In genomic region chr1:58739851-58740466, GRCh38 we compare ENCODE assay signal across 8 cellular contexts. TPM values are rescaled to one million over a fixed set of nuclear protein-coding genes. Genes with fewer than 3 reads are reported as not detected.
DNase-seq lines count a peak whose midpoint lies in the region; ATAC-seq and TF ChIP-seq lines count a peak whose summit lies in the region.

No MANE protein-coding gene starts in this region.

- no peaks in the 10 kb centered on the region for H4K20me1 ChIP-seq in neural cell (ENCODE audit: insufficient read depth)

- no peak overlapping the region for H3K4me3 ChIP-seq in neural cell (ENCODE audit: low read length)

- no peaks in the 10 kb centered on the region for H3K79me2 ChIP-seq in neural cell (replicated peaks; ENCODE audit: insufficient read depth, low read length)

- H3K9me3 ChIP-seq in neural cell (ENCODE audit: low read length), result no peaks in the 10 kb centered on the region

- no peak overlapping the region for H3K27ac ChIP-seq in neural cell (ENCODE audit: low read length)

- H2AFZ ChIP-seq in neural cell (ENCODE audit: low read depth, low read length), result no peak overlapping the region

- no peaks in the 10 kb centered on the region for H3K9me2 ChIP-seq in neural cell (ENCODE audit: insufficient read depth, low read length)

- TF ChIP-seq EP300 in neural cell (conservative IDR thresholded peaks at IDR 0.05; ENCODE audit: poor library complexity, severe bottlenecking), result no peak

- H3K9ac ChIP-seq in neural cell (ENCODE audit: low read length), result no peak overlapping the region

- peaks cover 3% of the 10 kb centered on the region for H3K27me3 ChIP-seq in neural cell (ENCODE audit: insufficient read depth, low read depth, low read length)

- ATAC-seq in SK-N-SH treated with all-trans-retinoic acid at 6 μM for 48 hours (peak; percentile 87), esophagus mucosa (peak; percentile 62), HG03521 (IDR thresholded peaks at IDR 0.05; ENCODE audit: unreplicated experiment) (no peak)

- H3K4me2 ChIP-seq in neural cell (ENCODE audit: low read length), result no peak overlapping the region

- DNase-seq in stimulated activated CD4-positive, alpha-beta T cell treated with anti-CD3 and anti-CD28 coated beads, Interleukin-4, amount 100 ng/mL, for 24 hours, result peak; percentile 36
- no peak for DNase-seq in stimulated activated CD4-positive, alpha-beta T cell treated with anti-CD3 and anti-CD28 coated beads, Interleukin-2, amount 100 ng/mL, for 48 hours
- DNase-seq in NCI-H1436 treated with DMSO at 0.1 percent for 48 hours (lab: John Stamatoyannopoulos, UW), result peak; percentile 9
- no peak for DNase-seq in activated T-cell treated with anti-CD3 and anti-CD28 coated beads, Interleukin-2, amount 50 U/mL, for 1 hour

- no peaks in the 10 kb centered on the region for H3K36me3 ChIP-seq in neural cell (ENCODE audit: insufficient read depth, low read length)

- peak; percentile 94 for TF ChIP-seq RAD21 in neural cell (conservative IDR thresholded peaks at IDR 0.05)

- peak; percentile 89 for TF ChIP-seq CTCF in neural cell (IDR thresholded peaks at IDR 0.05; ENCODE audit: poor library complexity, severe bottlenecking)

- no peaks in the 10 kb centered on the region for H3F3A ChIP-seq in neural cell (ENCODE audit: insufficient read depth, low read length, poor library complexity, severe bottlenecking)

TF ChIP-seq in SK-N-SH treated with all-trans-retinoic acid at 6 μM for 48 hours, 23 proteins besides CTCF, POLR2A, EP300 and RAD21:
- no peak for TF ChIP-seq CREB5 (CRISPR knock-in tag; IDR thresholded peaks at IDR 0.05; ENCODE audit: low read depth)

TF ChIP-seq in neural cell, 6 proteins besides CTCF, POLR2A, EP300 and RAD21:
- TF ChIP-seq SMC3 (conservative IDR thresholded peaks at IDR 0.05; ENCODE audit: poor library complexity) (peak; percentile 98), EZH2 (IDR thresholded peaks at IDR 0.05; ENCODE audit: borderline replicate concordance, insufficient read depth, low read length, poor library complexity, severe bottlenecking) (no peak)

RNA-seq across cellular contexts. Expression of gene MYSM1, which starts 40.1 kb away (rescaled TPM):
- total RNA-seq in esophagus mucosa, result 15.3 TPM
- polyA plus RNA-seq in neural cell, result 34.0 and 41.3 TPM in 2 replicates
- polyA minus RNA-seq in neural cell, result 44.1 and 61.8 TPM in 2 replicates

RNA-seq across cellular contexts. Expression of gene JUN, which starts 43.9 kb away (rescaled TPM):
- 41.7 TPM for total RNA-seq in esophagus mucosa
- polyA plus RNA-seq in neural cell, result 114 and 124 TPM in 2 replicates
- 159 and 198 TPM in 2 replicates for polyA minus RNA-seq in neural cell

Comparison
In these comparisons a context has a peak if more than half of its experiments do, and no peak if none do; other contexts are left out.
1. DNase-seq: peak in stimulated activated CD4-positive, alpha-beta T cell treated with anti-CD3 and anti-CD28 coated beads, Interleukin-4, amount 100 ng/mL, for 24 hours (single experiment) and NCI-H1436 treated with DMSO at 0.1 percent for 48 hours (single experiment); none in stimulated activated CD4-positive, alpha-beta T cell treated with anti-CD3 and anti-CD28 coated beads, Interleukin-2, amount 100 ng/mL, for 48 hours (0 of 2) and activated T-cell treated with anti-CD3 and anti-CD28 coated beads, Interleukin-2, amount 50 U/mL, for 1 hour (single experiment).